Comparison of ENCODE assay signal across 8 cellular contexts in genomic region chr2:234292205-234292954, GRCh38.
DNase-seq lines count a peak whose midpoint lies in the region; ATAC-seq lines count a peak whose summit lies in the region.

No MANE protein-coding gene starts in this region.

- H3K4me1 Mint-ChIP-seq in activated naive CD4-positive, alpha-beta T cell treated with anti-CD3 and anti-CD28 coated beads, Interleukin-2, amount 50 U/mL, for 24 hours = peaks cover 97% of the 10 kb centered on the region

- peak overlapping the region; percentile 98 for H3K27ac Mint-ChIP-seq in activated naive CD4-positive, alpha-beta T cell treated with anti-CD3 and anti-CD28 coated beads, Interleukin-2, amount 50 U/mL, for 24 hours

- H3K9me3 Mint-ChIP-seq in activated naive CD4-positive, alpha-beta T cell treated with anti-CD3 and anti-CD28 coated beads, Interleukin-2, amount 50 U/mL, for 24 hours = no peaks in the 10 kb centered on the region

- DNase-seq in RPMI7951 (ENCODE audit: low read depth) = peak; percentile 89
- DNase-seq in stimulated activated CD4-positive, alpha-beta T cell treated with anti-CD3 and anti-CD28 coated beads, Interleukin-2, amount 100 ng/mL, for 24 hours = peak; percentile 38 to 66
- no peak for DNase-seq in NCI-H1436 treated with DMSO at 0.1 percent for 48 hours (lab: John Stamatoyannopoulos, UW)
- DNase-seq in HuH-7.5 (ENCODE audit: low spot score) = no peak
- no peak for DNase-seq in SHP77 treated with DMSO at 0.1 percent for 48 hours (lab: John Stamatoyannopoulos, UW)

- H3K4me3 Mint-ChIP-seq in activated naive CD4-positive, alpha-beta T cell treated with anti-CD3 and anti-CD28 coated beads, Interleukin-2, amount 50 U/mL, for 24 hours = peak overlapping the region; percentile 68

- ATAC-seq in GM18873 (IDR thresholded peaks at IDR 0.05; ENCODE audit: low FRiP score, unreplicated experiment) (peak; percentile 44), HG02981 (IDR thresholded peaks at IDR 0.05; ENCODE audit: unreplicated experiment) (peak; percentile 58)

- H3K36me3 Mint-ChIP-seq in activated naive CD4-positive, alpha-beta T cell treated with anti-CD3 and anti-CD28 coated beads, Interleukin-2, amount 50 U/mL, for 24 hours = peaks cover 3% of the 10 kb centered on the region

- no peaks in the 10 kb centered on the region for H3K27me3 Mint-ChIP-seq in activated naive CD4-positive, alpha-beta T cell treated with anti-CD3 and anti-CD28 coated beads, Interleukin-2, amount 50 U/mL, for 24 hours

Comparison
In these comparisons a context has a peak if more than half of its experiments do, and no peak if none do; other contexts are left out.
1. DNase-seq: peak in RPMI7951 (single experiment) and stimulated activated CD4-positive, alpha-beta T cell treated with anti-CD3 and anti-CD28 coated beads, Interleukin-2, amount 100 ng/mL, for 24 hours (2 of 2); none in NCI-H1436 treated with DMSO at 0.1 percent for 48 hours (single experiment), HuH-7.5 (single experiment) and SHP77 treated with DMSO at 0.1 percent for 48 hours (single experiment).